In genomic region chr11:74092425-74092824, GRCh38 we compare ENCODE assay signal across 1 cellular context.
TF ChIP-seq lines count a peak whose summit lies in the region.

No MANE protein-coding gene starts in this region.

TF ChIP-seq in K562, 482 proteins besides CTCF, POLR2A, EP300 and RAD21 (continued from another document and continues in another):
- TF ChIP-seq, protein P1, sequence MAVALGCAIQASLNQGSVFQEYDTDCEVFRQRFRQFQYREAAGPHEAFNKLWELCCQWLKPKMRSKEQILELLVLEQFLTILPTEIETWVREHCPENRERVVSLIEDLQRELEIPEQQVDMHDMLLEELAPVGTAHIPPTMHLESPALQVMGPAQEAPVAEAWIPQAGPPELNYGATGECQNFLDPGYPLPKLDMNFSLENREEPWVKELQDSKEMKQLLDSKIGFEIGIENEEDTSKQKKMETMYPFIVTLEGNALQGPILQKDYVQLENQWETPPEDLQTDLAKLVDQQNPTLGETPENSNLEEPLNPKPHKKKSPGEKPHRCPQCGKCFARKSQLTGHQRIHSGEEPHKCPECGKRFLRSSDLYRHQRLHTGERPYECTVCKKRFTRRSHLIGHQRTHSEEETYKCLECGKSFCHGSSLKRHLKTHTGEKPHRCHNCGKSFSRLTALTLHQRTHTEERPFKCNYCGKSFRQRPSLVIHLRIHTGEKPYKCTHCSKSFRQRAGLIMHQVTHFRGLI (CRISPR knock-in tag; IDR thresholded peaks at IDR 0.05), result no peak
- TF ChIP-seq FOXK2 (conservative IDR thresholded peaks at IDR 0.05 in 1 of 2, IDR thresholded peaks at IDR 0.05 in 1 of 2; ENCODE audit: low read depth in 2 of 2) (no peak), HSF4 (CRISPR knock-in tag; IDR thresholded peaks at IDR 0.05; ENCODE audit: borderline replicate concordance) (no peak), ERF (CRISPR knock-in tag; IDR thresholded peaks at IDR 0.05) (no peak), ZFP36 (IDR thresholded peaks at IDR 0.05; ENCODE audit: low read depth, low read length, partially characterized antibody) (no peak), BRD4 (IDR thresholded peaks at IDR 0.05) (no peak), CBX5 (IDR thresholded peaks at IDR 0.05; ENCODE audit: borderline replicate concordance, low read depth) (no peak), CSDE1 (IDR thresholded peaks at IDR 0.05) (no peak), KLF16 (IDR thresholded peaks at IDR 0.05) (peak; percentile 74; the same call in 1 of the 2 replicates), CHD2 (IDR thresholded peaks at IDR 0.05; ENCODE audit: low read depth, low read length) (no peak), ZNF318 (IDR thresholded peaks at IDR 0.05; ENCODE audit: borderline replicate concordance in 1 of 2, low read depth in 1 of 2) (no peak), PTRF (tag; IDR thresholded peaks at IDR 0.05) (no peak), RBM25 (IDR thresholded peaks at IDR 0.05; ENCODE audit: low read depth, low read length, severe bottlenecking) (no peak), MCM5 (IDR thresholded peaks at IDR 0.05; ENCODE audit: low read depth) (no peak), ARID3A (IDR thresholded peaks at IDR 0.05; ENCODE audit: borderline replicate concordance, low read depth, low read length) (no peak), CBFA2T2 (conservative IDR thresholded peaks at IDR 0.05) (peak; percentile 76), ZKSCAN3 (CRISPR knock-in tag; IDR thresholded peaks at IDR 0.05) (no peak), ZNF311 (CRISPR knock-in tag; IDR thresholded peaks at IDR 0.05) (no peak), LEF1 (IDR thresholded peaks at IDR 0.05) (no peak), ELF2 (CRISPR knock-in tag; IDR thresholded peaks at IDR 0.05) (no peak), ZNF76 (CRISPR knock-in tag; IDR thresholded peaks at IDR 0.05; ENCODE audit: borderline replicate concordance) (no peak), STAT6 (CRISPR knock-in tag; IDR thresholded peaks at IDR 0.05) (no peak), SREBF2 (CRISPR knock-in tag; IDR thresholded peaks at IDR 0.05) (no peak), NCOA4 (IDR thresholded peaks at IDR 0.05; ENCODE audit: partially characterized antibody) (no peak), FOXP4 (CRISPR knock-in tag; IDR thresholded peaks at IDR 0.05; ENCODE audit: borderline replicate concordance) (no peak), SOX6 (IDR thresholded peaks at IDR 0.05) (peak; percentile 78; the same call in 1 of the 2 replicates), SMAD4 (CRISPR knock-in tag; conservative IDR thresholded peaks at IDR 0.05) (0 out of 2 replicates have a peak, but pooled peaks have one; percentile 22), ZNF212 (CRISPR knock-in tag; IDR thresholded peaks at IDR 0.05) (no peak), NFE2 (IDR thresholded peaks at IDR 0.05; ENCODE audit: low read depth) (peak; percentile 45; the same call in 1 of the 2 replicates)
- TF ChIP-seq, protein P2, sequence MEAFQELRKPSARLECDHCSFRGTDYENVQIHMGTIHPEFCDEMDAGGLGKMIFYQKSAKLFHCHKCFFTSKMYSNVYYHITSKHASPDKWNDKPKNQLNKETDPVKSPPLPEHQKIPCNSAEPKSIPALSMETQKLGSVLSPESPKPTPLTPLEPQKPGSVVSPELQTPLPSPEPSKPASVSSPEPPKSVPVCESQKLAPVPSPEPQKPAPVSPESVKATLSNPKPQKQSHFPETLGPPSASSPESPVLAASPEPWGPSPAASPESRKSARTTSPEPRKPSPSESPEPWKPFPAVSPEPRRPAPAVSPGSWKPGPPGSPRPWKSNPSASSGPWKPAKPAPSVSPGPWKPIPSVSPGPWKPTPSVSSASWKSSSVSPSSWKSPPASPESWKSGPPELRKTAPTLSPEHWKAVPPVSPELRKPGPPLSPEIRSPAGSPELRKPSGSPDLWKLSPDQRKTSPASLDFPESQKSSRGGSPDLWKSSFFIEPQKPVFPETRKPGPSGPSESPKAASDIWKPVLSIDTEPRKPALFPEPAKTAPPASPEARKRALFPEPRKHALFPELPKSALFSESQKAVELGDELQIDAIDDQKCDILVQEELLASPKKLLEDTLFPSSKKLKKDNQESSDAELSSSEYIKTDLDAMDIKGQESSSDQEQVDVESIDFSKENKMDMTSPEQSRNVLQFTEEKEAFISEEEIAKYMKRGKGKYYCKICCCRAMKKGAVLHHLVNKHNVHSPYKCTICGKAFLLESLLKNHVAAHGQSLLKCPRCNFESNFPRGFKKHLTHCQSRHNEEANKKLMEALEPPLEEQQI (IDR thresholded peaks at IDR 0.05), result no peak
- TF ChIP-seq, protein P3, sequence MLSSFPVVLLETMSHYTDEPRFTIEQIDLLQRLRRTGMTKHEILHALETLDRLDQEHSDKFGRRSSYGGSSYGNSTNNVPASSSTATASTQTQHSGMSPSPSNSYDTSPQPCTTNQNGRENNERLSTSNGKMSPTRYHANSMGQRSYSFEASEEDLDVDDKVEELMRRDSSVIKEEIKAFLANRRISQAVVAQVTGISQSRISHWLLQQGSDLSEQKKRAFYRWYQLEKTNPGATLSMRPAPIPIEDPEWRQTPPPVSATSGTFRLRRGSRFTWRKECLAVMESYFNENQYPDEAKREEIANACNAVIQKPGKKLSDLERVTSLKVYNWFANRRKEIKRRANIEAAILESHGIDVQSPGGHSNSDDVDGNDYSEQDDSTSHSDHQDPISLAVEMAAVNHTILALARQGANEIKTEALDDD (IDR thresholded peaks at IDR 0.05), result peak; percentile 85
- TF ChIP-seq, protein P4, sequence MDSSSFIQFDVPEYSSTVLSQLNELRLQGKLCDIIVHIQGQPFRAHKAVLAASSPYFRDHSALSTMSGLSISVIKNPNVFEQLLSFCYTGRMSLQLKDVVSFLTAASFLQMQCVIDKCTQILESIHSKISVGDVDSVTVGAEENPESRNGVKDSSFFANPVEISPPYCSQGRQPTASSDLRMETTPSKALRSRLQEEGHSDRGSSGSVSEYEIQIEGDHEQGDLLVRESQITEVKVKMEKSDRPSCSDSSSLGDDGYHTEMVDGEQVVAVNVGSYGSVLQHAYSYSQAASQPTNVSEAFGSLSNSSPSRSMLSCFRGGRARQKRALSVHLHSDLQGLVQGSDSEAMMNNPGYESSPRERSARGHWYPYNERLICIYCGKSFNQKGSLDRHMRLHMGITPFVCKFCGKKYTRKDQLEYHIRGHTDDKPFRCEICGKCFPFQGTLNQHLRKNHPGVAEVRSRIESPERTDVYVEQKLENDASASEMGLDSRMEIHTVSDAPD (CRISPR knock-in tag; IDR thresholded peaks at IDR 0.05), result peak; percentile 50; the same call in 1 of the 2 replicates
- TF ChIP-seq, protein P5, sequence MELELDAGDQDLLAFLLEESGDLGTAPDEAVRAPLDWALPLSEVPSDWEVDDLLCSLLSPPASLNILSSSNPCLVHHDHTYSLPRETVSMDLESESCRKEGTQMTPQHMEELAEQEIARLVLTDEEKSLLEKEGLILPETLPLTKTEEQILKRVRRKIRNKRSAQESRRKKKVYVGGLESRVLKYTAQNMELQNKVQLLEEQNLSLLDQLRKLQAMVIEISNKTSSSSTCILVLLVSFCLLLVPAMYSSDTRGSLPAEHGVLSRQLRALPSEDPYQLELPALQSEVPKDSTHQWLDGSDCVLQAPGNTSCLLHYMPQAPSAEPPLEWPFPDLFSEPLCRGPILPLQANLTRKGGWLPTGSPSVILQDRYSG (tag; conservative IDR thresholded peaks at IDR 0.05; ENCODE audit: low read depth), result no peak
